ENCODE assay signal across 8 cellular contexts in the genomic region with DNA sequence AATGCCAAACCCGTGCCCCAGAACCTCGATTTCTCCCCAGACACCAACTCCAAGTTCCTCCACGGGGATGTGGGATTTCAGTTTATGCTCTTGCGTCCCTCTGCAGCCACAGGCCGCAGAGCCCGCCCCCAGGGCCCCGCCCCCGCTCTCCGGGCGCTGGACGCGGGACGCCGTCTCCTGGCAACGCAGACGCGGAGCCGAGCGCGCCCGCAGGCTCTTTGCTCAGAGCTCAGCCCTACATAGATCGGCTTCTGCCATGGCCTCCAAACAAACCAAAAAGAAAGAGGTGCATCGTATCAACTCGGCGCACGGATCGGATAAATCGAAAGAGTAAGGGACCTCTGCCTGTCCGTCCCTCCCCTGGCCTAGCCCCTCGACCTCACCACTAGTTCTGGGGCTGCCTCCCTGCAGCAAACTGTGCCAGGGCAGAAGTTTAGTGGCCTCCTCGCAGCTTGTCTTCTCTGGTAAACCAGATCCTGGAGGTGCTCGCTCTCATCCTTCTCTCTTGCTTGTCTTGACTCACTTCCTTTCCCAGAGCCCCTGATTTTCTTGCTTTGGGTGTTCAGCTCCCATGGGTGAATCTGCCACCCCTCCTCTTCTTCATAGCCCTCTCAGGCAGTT.
DNase-seq lines count a peak whose midpoint lies in the region; ATAC-seq and TF ChIP-seq lines count a peak whose summit lies in the region.

A gene (plus strand): TSS at position 188 of the 621 bp plus-strand sequence. CDS start 69 bp downstream, at position 257.

- intact Hi-C loops in posterior cingulate gyrus (cut with DNase I) = no loop called here

- peak; percentile 57 for DNase-seq in NCI-H146 (lab: John Stamatoyannopoulos, UW)
- DNase-seq in astrocyte of the cerebellum (ENCODE audit: low read depth) = peak; percentile 18
- peak; percentile 44 for DNase-seq in hepatic stellate cell (ENCODE audit: low spot score)
- peak in 9 of 10 donors; percentile 23 to 93 (median 41) for DNase-seq in posterior cingulate gyrus
- no peak for DNase-seq in NCI-H1694 treated with DMSO at 0.1 percent for 48 hours (lab: John Stamatoyannopoulos, UW)

- no peak for TF ChIP-seq CTCF in astrocyte of the cerebellum (IDR thresholded peaks at IDR 0.05; ENCODE audit: low read depth, low read length, missing control alignments)

- H3K4me3 ChIP-seq in astrocyte of the cerebellum (ENCODE audit: low read depth, low read length) = peak within 1 kb of the TSS; percentile 41

- peak; percentile 74 for ATAC-seq in GM18909 (IDR thresholded peaks at IDR 0.05; ENCODE audit: poor library complexity, unreplicated experiment)
- ATAC-seq in HG02763 (IDR thresholded peaks at IDR 0.05; ENCODE audit: unreplicated experiment) = no peak
- no peak for ATAC-seq in GM21515 (IDR thresholded peaks at IDR 0.05; ENCODE audit: unreplicated experiment)

- in situ Hi-C loops in astrocyte of the cerebellum (cut with HindIII; ENCODE audit: low sequenced_read_pairs) = no loop called here
